In genomic region chr11:16605971-16606783, GRCh38 we compare ENCODE assay signal across 8 cellular contexts.
DNase-seq lines count a peak whose midpoint lies in the region.

No MANE protein-coding gene starts in this region.

- CTCF ChIA-PET in activated naive CD4-positive, alpha-beta T cell treated with anti-CD3 and anti-CD28 coated beads, Interleukin-2, amount 10 ng/mL, durations not matched to agents 7 days and 5 days (lab: Charles Lee) = interaction anchor here (0.6 to 1.1 kb wide), 3 partner anchors 8 to 82 kb away, joined by 3 to 4 read pairs (median 3); no protein-coding TSS in a partner anchor

- peak overlapping the region; percentile 72 for H3K27ac ChIP-seq in SJSA1

- H3K4me1 ChIP-seq in SJSA1 (replicated peaks) = peaks cover 8% of the 10 kb centered on the region

- H3K27me3 Mint-ChIP-seq in activated naive CD4-positive, alpha-beta T cell treated with anti-CD3 and anti-CD28 coated beads, Interleukin-2, amount 10 ng/mL, durations not matched to agents 7 days and 5 days = no peaks in the 10 kb centered on the region

- no peaks in the 10 kb centered on the region for H3K9me3 ChIP-seq in SJSA1 (replicated peaks)

- H3K4me3 Mint-ChIP-seq in activated naive CD4-positive, alpha-beta T cell treated with anti-CD3 and anti-CD28 coated beads, Interleukin-2, amount 10 ng/mL, durations not matched to agents 7 days and 5 days = peak overlapping the region; percentile 56

- H3K9me3 Mint-ChIP-seq in activated naive CD4-positive, alpha-beta T cell treated with anti-CD3 and anti-CD28 coated beads, Interleukin-2, amount 10 ng/mL, durations not matched to agents 7 days and 5 days = no peaks in the 10 kb centered on the region

- H3K27ac Mint-ChIP-seq in activated naive CD4-positive, alpha-beta T cell treated with anti-CD3 and anti-CD28 coated beads, Interleukin-2, amount 10 ng/mL, durations not matched to agents 7 days and 5 days = peak overlapping the region; percentile 49

- no peaks in the 10 kb centered on the region for H3K27me3 ChIP-seq in SJSA1 (replicated peaks)

- peaks cover 6% of the 10 kb centered on the region for H3K36me3 Mint-ChIP-seq in activated naive CD4-positive, alpha-beta T cell treated with anti-CD3 and anti-CD28 coated beads, Interleukin-2, amount 10 ng/mL, durations not matched to agents 7 days and 5 days

- DNase-seq in ELR (ENCODE audit: low read depth) (peak; percentile 84), GOT3 (lab: John Stamatoyannopoulos, UW) (peak; percentile 11), LHCN-M2 (ENCODE audit: low read depth) (peak; percentile 79), SJSA1 (ENCODE audit: low read depth in 1 of 2, low spot score in 2 of 2) (peak; percentile 94 to 99), germinal center (ENCODE audit: low spot score) (peak; percentile 82), nucleus accumbens (lab: John Stamatoyannopoulos, UW) (peak in 48 of 56 donors; percentile 42 to 94 (median 72)), superior temporal gyrus (ENCODE audit: extremely low spot score) (peak; percentile 94)
- peak; percentile 86 for DNase-seq in activated naive CD4-positive, alpha-beta T cell treated with anti-CD3 and anti-CD28 coated beads, Interleukin-2, amount 10 ng/mL, durations not matched to agents 7 days and 5 days

- H3K4me3 ChIP-seq in SJSA1 = peak overlapping the region; percentile 70

- H3K4me1 Mint-ChIP-seq in activated naive CD4-positive, alpha-beta T cell treated with anti-CD3 and anti-CD28 coated beads, Interleukin-2, amount 10 ng/mL, durations not matched to agents 7 days and 5 days = peaks cover 23% of the 10 kb centered on the region

- peaks cover 11% of the 10 kb centered on the region; the same call in 1 of the 2 replicates for H3K36me3 ChIP-seq in SJSA1

Comparison
In these comparisons a context has a peak if more than half of its experiments do, and no peak if none do; other contexts are left out.
1. Peak in every context shown above with its lines: DNase-seq, H3K4me3 ChIP-seq and H3K27ac ChIP-seq.
2. DNase-seq: peak in every context shown above with its lines; median percentile 96 in SJSA1; 94 in superior temporal gyrus; 86 in activated naive CD4-positive, alpha-beta T cell treated with anti-CD3 and anti-CD28 coated beads, Interleukin-2, amount 10 ng/mL, durations not matched to agents 7 days and 5 days; 84 in ELR; 82 in germinal center; 79 in LHCN-M2; 72 in nucleus accumbens; 11 in GOT3.